In genomic region chr16:30490210-30490609, GRCh38 we compare ENCODE assay signal across 16 cellular contexts. TPM values are rescaled to one million over a fixed set of nuclear protein-coding genes. Genes with fewer than 3 reads are reported as not detected.
DNase-seq lines count a peak whose midpoint lies in the region; ATAC-seq and TF ChIP-seq lines count a peak whose summit lies in the region.
"Had no signal": no experiment of that assay in that cellular context is flagged by ENCODE, and none has a peak within 500 bp of the region (broad histone marks: within the 10 kb centered on the region; RNA-seq: fewer than 3 reads in every experiment).

No MANE protein-coding gene starts in this region.

- ATAC-seq in foreskin keratinocyte (peak; percentile 89), GM18517 (IDR thresholded peaks at IDR 0.05; ENCODE audit: unreplicated experiment) (no peak)
- ATAC-seq: gastroesophageal sphincter, K562, mucosa of descending colon had no signal

- H3K27me3 Mint-ChIP-seq in activated naive CD4-positive, alpha-beta T cell treated with anti-CD3 and anti-CD28 coated beads, Interleukin-2, amount 50 U/mL, for 24 hours, result no peaks in the 10 kb centered on the region
- no peaks in the 10 kb centered on the region for H3K27me3 Mint-ChIP-seq in activated CD4-positive, alpha-beta memory T cell treated with anti-CD3 and anti-CD28 coated beads for 36 hours
- H3K27me3 Mint-ChIP-seq in osteocyte (ENCODE audit: unreplicated experiment), result peaks cover 4% of the 10 kb centered on the region

- H3K9me3 Mint-ChIP-seq in activated naive CD4-positive, alpha-beta T cell treated with anti-CD3 and anti-CD28 coated beads, Interleukin-2, amount 50 U/mL, for 24 hours, result no peaks in the 10 kb centered on the region
- no peaks in the 10 kb centered on the region for H3K9me3 Mint-ChIP-seq in activated CD4-positive, alpha-beta memory T cell treated with anti-CD3 and anti-CD28 coated beads for 36 hours
- H3K9me3 Mint-ChIP-seq in osteocyte (ENCODE audit: unreplicated experiment), result no peaks in the 10 kb centered on the region

- intact Hi-C loops in activated CD4-positive, alpha-beta memory T cell treated with anti-CD3 and anti-CD28 coated beads for 36 hours (cut with micrococcal nuclease), result no loop called here

- DNase-seq in activated naive CD4-positive, alpha-beta T cell treated with anti-CD3 and anti-CD28 coated beads, Interleukin-2, amount 50 U/mL, for 16 hours, result no peak
- DNase-seq in activated CD4-positive, alpha-beta memory T cell treated with anti-CD3 and anti-CD28 coated beads for 36 hours, result no peak
- peak; percentile 95 to 97 for DNase-seq in foreskin keratinocyte
- no peak for DNase-seq in effector CD4-positive, alpha-beta T cell
- no peak for DNase-seq in osteocyte (ENCODE audit: extremely low spot score, unreplicated experiment)
- DNase-seq in NCI-H2029 treated with DMSO at 0.1 percent for 48 hours (lab: John Stamatoyannopoulos, UW), result no peak
- DNase-seq: activated CD8-positive, alpha-beta memory T cell treated with anti-CD3 and anti-CD28 coated beads, Interleukin-2, amount 50 U/mL, for 4 hours; aorta; mucosa of descending colon; NCI-H1694; NCI-H748 treated with DMSO at 0.1 percent for 48 hours; SIG-M5 had no signal

- H3K4me3 Mint-ChIP-seq in activated naive CD4-positive, alpha-beta T cell treated with anti-CD3 and anti-CD28 coated beads, Interleukin-2, amount 50 U/mL, for 24 hours, result no peak overlapping the region
- H3K4me3 Mint-ChIP-seq in activated CD4-positive, alpha-beta memory T cell treated with anti-CD3 and anti-CD28 coated beads for 36 hours, result no peak overlapping the region
- no peak overlapping the region for H3K4me3 Mint-ChIP-seq in osteocyte (ENCODE audit: unreplicated experiment)

- H3K4me1 Mint-ChIP-seq in activated naive CD4-positive, alpha-beta T cell treated with anti-CD3 and anti-CD28 coated beads, Interleukin-2, amount 50 U/mL, for 24 hours, result peaks cover 45% of the 10 kb centered on the region
- H3K4me1 Mint-ChIP-seq in activated CD4-positive, alpha-beta memory T cell treated with anti-CD3 and anti-CD28 coated beads for 36 hours (ENCODE audit: low read depth), result peaks cover 32% of the 10 kb centered on the region
- H3K4me1 Mint-ChIP-seq in osteocyte (ENCODE audit: unreplicated experiment), result peaks cover 13% of the 10 kb centered on the region

- H3K4me1 ChIP-seq in foreskin keratinocyte, result peaks cover 13% of the 10 kb centered on the region
- H3K4me1 ChIP-seq: gastroesophageal sphincter had no signal

- POLR2A ChIA-PET in activated CD4-positive, alpha-beta memory T cell treated with anti-CD3 and anti-CD28 coated beads for 36 hours (lab: Charles Lee), result interaction anchor here (0.7 to 2.8 kb wide), 3 partner anchors 9 to 17 kb away, joined by 3 to 18 read pairs (median 3); no protein-coding TSS in a partner anchor

- CTCF ChIA-PET in activated CD4-positive, alpha-beta memory T cell treated with anti-CD3 and anti-CD28 coated beads for 36 hours (lab: Charles Lee), result interaction anchor here (1.0 to 3.4 kb wide), 2 partner anchors 41 to 60 kb away, joined by 4 to 20 read pairs; partner anchors contain the start of gene DCTPP1

- no peak overlapping the region for H3K27ac ChIP-seq in foreskin keratinocyte
- H3K27ac ChIP-seq: gastroesophageal sphincter had no signal

- peak; percentile 27 for TF ChIP-seq CTCF in foreskin keratinocyte (conservative IDR thresholded peaks at IDR 0.05)
- TF ChIP-seq CTCF in osteocyte (IDR thresholded peaks at IDR 0.05), result no peak

- H3K36me3 Mint-ChIP-seq in activated naive CD4-positive, alpha-beta T cell treated with anti-CD3 and anti-CD28 coated beads, Interleukin-2, amount 50 U/mL, for 24 hours, result peaks cover 21% of the 10 kb centered on the region
- H3K36me3 Mint-ChIP-seq in activated CD4-positive, alpha-beta memory T cell treated with anti-CD3 and anti-CD28 coated beads for 36 hours, result peaks cover 68% of the 10 kb centered on the region
- no peaks in the 10 kb centered on the region for H3K36me3 Mint-ChIP-seq in osteocyte (ENCODE audit: unreplicated experiment)

- H3K27me3 ChIP-seq in foreskin keratinocyte, result peaks cover 9% of the 10 kb centered on the region

- H3K27ac Mint-ChIP-seq in activated naive CD4-positive, alpha-beta T cell treated with anti-CD3 and anti-CD28 coated beads, Interleukin-2, amount 50 U/mL, for 24 hours, result peak overlapping the region; percentile 68
- H3K27ac Mint-ChIP-seq in activated CD4-positive, alpha-beta memory T cell treated with anti-CD3 and anti-CD28 coated beads for 36 hours, result peak overlapping the region; percentile 38
- no peak overlapping the region for H3K27ac Mint-ChIP-seq in osteocyte (ENCODE audit: unreplicated experiment)

RNA-seq across cellular contexts. Expression of gene ITGAL, which starts 17.7 kb away (rescaled TPM):
- 100 to 1,000 TPM; 218 to 226 TPM for total RNA-seq in activated CD4-positive, alpha-beta memory T cell treated with anti-CD3 and anti-CD28 coated beads for 36 hours
- total RNA-seq in foreskin keratinocyte (0.07 TPM in 1 of 2 replicates, not detected in the other), osteocyte (not detected in 2 replicates)
- polyA plus RNA-seq in foreskin keratinocyte, result not detected in 2 replicates

RNA-seq across cellular contexts. Expression of gene ZNF768, which starts 36.2 kb away (rescaled TPM):
- 10 to 100 TPM; 14.2 to 14.3 TPM for total RNA-seq in activated CD4-positive, alpha-beta memory T cell treated with anti-CD3 and anti-CD28 coated beads for 36 hours
- total RNA-seq in foreskin keratinocyte, result 29.7 and 30.2 TPM in 2 replicates
- 33.3 and 35.7 TPM in 2 replicates for polyA plus RNA-seq in foreskin keratinocyte
- total RNA-seq in osteocyte, result 36.4 and 37.1 TPM in 2 replicates

RNA-seq across cellular contexts. Expression of gene ZNF747, which starts 44.4 kb away (rescaled TPM):
- total RNA-seq in activated CD4-positive, alpha-beta memory T cell treated with anti-CD3 and anti-CD28 coated beads for 36 hours, result 1 to 10 TPM; 7.2 to 7.6 TPM
- total RNA-seq in foreskin keratinocyte (4.9 and 5.2 TPM in 2 replicates), osteocyte (4.3 and 4.8 TPM in 2 replicates)
- polyA plus RNA-seq in foreskin keratinocyte, result 3.7 and 4.0 TPM in 2 replicates

RNA-seq across cellular contexts. Expression of gene SEPHS2, which starts 44.5 kb away (rescaled TPM):
- 10 to 100 TPM; 61.4 to 61.7 TPM for total RNA-seq in activated CD4-positive, alpha-beta memory T cell treated with anti-CD3 and anti-CD28 coated beads for 36 hours
- total RNA-seq in foreskin keratinocyte (13.7 and 16.5 TPM in 2 replicates), osteocyte (41.2 and 42.5 TPM in 2 replicates)
- 23.8 and 26.4 TPM in 2 replicates for polyA plus RNA-seq in foreskin keratinocyte

Comparison
In these comparisons a context has a peak if more than half of its experiments do, and no peak if none do; other contexts are left out.
1. DNase-seq: peak in foreskin keratinocyte (2 of 2); none in activated naive CD4-positive, alpha-beta T cell treated with anti-CD3 and anti-CD28 coated beads, Interleukin-2, amount 50 U/mL, for 16 hours (single experiment), activated CD4-positive, alpha-beta memory T cell treated with anti-CD3 and anti-CD28 coated beads for 36 hours (single experiment), effector CD4-positive, alpha-beta T cell (single experiment), osteocyte (single experiment) and NCI-H2029 treated with DMSO at 0.1 percent for 48 hours (single experiment).
2. RNA of gene ITGAL, which starts 17.7 kb away (total RNA-seq): 218 to 226 TPM in activated CD4-positive, alpha-beta memory T cell treated with anti-CD3 and anti-CD28 coated beads for 36 hours; 0.07 TPM in foreskin keratinocyte and not detected in osteocyte; every median in the first group is over 100 times any median in the second.